ENCODE assay signal across 8 cellular contexts in the genomic region with DNA sequence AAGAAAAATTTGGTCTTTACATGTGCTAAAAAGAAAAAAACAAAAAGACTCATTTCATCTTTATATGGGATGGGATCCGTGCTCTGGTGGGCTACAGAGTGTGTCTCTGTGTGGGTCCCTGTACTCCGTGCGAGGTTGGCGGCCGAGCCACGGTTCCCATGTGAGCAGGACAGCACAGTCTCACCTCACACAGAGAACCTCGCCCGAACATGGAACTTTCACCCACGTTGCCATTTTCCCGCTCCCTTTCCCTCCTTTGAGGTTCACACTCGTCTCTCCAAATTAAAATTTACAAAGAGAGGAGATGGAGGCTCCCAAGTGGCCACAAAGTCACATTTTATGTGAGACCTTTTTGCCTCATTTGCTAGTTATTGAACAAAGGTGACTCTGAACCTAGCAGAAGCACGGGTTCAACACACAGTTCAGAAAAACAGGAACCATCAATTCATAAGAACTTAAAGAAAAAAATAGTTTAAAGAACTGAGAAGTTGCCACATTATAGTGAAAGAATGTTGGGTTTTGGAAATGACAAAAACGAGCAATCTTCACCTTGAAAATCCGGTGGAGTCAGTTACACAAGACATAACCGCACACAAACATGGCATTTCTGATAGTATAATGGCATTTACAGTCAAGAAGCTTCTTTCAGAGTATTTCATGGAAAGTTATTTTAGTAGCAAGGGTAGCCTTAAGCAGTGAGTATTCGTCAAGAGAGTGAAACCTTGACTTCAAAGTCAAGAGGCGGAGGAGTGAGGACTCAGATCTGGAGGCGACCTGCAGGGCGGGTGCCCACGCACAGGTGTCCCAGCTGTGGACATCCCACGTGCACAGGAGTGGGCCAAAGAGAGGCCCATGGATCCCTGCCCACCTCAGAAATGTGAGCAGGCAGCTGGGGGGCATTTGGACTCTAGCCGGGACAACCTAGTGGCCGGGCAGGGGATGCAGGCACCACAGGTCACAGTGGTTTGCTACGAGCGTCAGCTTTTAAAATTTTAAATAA.
DNase-seq lines count a peak whose midpoint lies in the region; ATAC-seq and TF ChIP-seq lines count a peak whose summit lies in the region.
"Not testable (repeated sequence)": the region's sequence is repeated elsewhere in the genome, so short reads cannot be mapped to it uniquely, and the experiment has no call there.

No MANE protein-coding gene starts in this region.

- peak; percentile 33 for ATAC-seq in GM19452 (IDR thresholded peaks at IDR 0.05; ENCODE audit: unreplicated experiment)
- peak; percentile 37 for ATAC-seq in HG02763 (IDR thresholded peaks at IDR 0.05; ENCODE audit: unreplicated experiment)
- ATAC-seq in activated naive CD8-positive, alpha-beta T cell treated with anti-CD3 and anti-CD28 coated beads, Interleukin-2, amount 10 ng/mL, durations not matched to agents 7 days and 5 days (ENCODE audit: low read depth) = peak; percentile 63
- peak; percentile 57 to 78 for ATAC-seq in natural killer cell treated with Interleukin-12 subunit alpha and Interleukin-12 subunit beta and Interleukin-15 and Interleukin-18, amount 100 ng/mL, for 72 hours

- H3K9me3 Mint-ChIP-seq in activated naive CD8-positive, alpha-beta T cell treated with anti-CD3 and anti-CD28 coated beads, Interleukin-2, amount 10 ng/mL, durations not matched to agents 7 days and 5 days; natural killer cell treated with Interleukin-12 subunit alpha and Interleukin-12 subunit beta and Interleukin-15 and Interleukin-18, amount 100 ng/mL, for 72 hours; stimulated activated naive CD8-positive, alpha-beta T cell treated with anti-CD3 and anti-CD28 coated beads, Interleukin-15, Interleukin-2, amounts not matched to agents 100 ng/mL and 50 ng/mL, for 24 hours: not testable (repeated sequence)

- H3K4me1 Mint-ChIP-seq in activated naive CD8-positive, alpha-beta T cell treated with anti-CD3 and anti-CD28 coated beads, Interleukin-2, amount 10 ng/mL, durations not matched to agents 7 days and 5 days = peaks cover 22% of the 10 kb centered on the region
- peaks cover 11 to 16% of the 10 kb centered on the region in 2 donors for H3K4me1 Mint-ChIP-seq in natural killer cell treated with Interleukin-12 subunit alpha and Interleukin-12 subunit beta and Interleukin-15 and Interleukin-18, amount 100 ng/mL, for 72 hours (ENCODE audit: low read depth in 2 of 2)
- H3K4me1 Mint-ChIP-seq in stimulated activated naive CD8-positive, alpha-beta T cell treated with anti-CD3 and anti-CD28 coated beads, Interleukin-15, Interleukin-2, amounts not matched to agents 100 ng/mL and 50 ng/mL, for 24 hours (ENCODE audit: low read depth) = peaks cover 60% of the 10 kb centered on the region

- not testable (repeated sequence) for H3K27me3 Mint-ChIP-seq in activated naive CD8-positive, alpha-beta T cell treated with anti-CD3 and anti-CD28 coated beads, Interleukin-2, amount 10 ng/mL, durations not matched to agents 7 days and 5 days; natural killer cell treated with Interleukin-12 subunit alpha and Interleukin-12 subunit beta and Interleukin-15 and Interleukin-18, amount 100 ng/mL, for 72 hours; stimulated activated naive CD8-positive, alpha-beta T cell treated with anti-CD3 and anti-CD28 coated beads, Interleukin-15, Interleukin-2, amounts not matched to agents 100 ng/mL and 50 ng/mL, for 24 hours

- in situ Hi-C loops in GM13976 (cut with MboI; ENCODE audit: low sequenced_read_pairs, unreplicated experiment) = not testable (repeated sequence)

- H3K27ac Mint-ChIP-seq in activated naive CD8-positive, alpha-beta T cell treated with anti-CD3 and anti-CD28 coated beads, Interleukin-2, amount 10 ng/mL, durations not matched to agents 7 days and 5 days = peak overlapping the region; percentile 98
- H3K27ac Mint-ChIP-seq in natural killer cell treated with Interleukin-12 subunit alpha and Interleukin-12 subunit beta and Interleukin-15 and Interleukin-18, amount 100 ng/mL, for 72 hours = peak overlapping the region; percentile 85 to 90
- H3K27ac Mint-ChIP-seq in stimulated activated naive CD8-positive, alpha-beta T cell treated with anti-CD3 and anti-CD28 coated beads, Interleukin-15, Interleukin-2, amounts not matched to agents 100 ng/mL and 50 ng/mL, for 24 hours = peak overlapping the region; percentile 98

- not testable (repeated sequence) for H3K36me3 Mint-ChIP-seq in activated naive CD8-positive, alpha-beta T cell treated with anti-CD3 and anti-CD28 coated beads, Interleukin-2, amount 10 ng/mL, durations not matched to agents 7 days and 5 days; natural killer cell treated with Interleukin-12 subunit alpha and Interleukin-12 subunit beta and Interleukin-15 and Interleukin-18, amount 100 ng/mL, for 72 hours
- peaks cover 14% of the 10 kb centered on the region for H3K36me3 Mint-ChIP-seq in stimulated activated naive CD8-positive, alpha-beta T cell treated with anti-CD3 and anti-CD28 coated beads, Interleukin-15, Interleukin-2, amounts not matched to agents 100 ng/mL and 50 ng/mL, for 24 hours (ENCODE audit: low read depth)

- DNase-seq in GM13976 (ENCODE audit: low spot score) (peak; percentile 24), HL-60 (ENCODE audit: low read depth in 1 of 2, low spot score in 1 of 2) (peak in 1 of 2 experiments; percentile 45)
- DNase-seq in activated CD4-positive, alpha-beta T cell treated with anti-CD3 and anti-CD28 coated beads, Interleukin-2, amount 50 U/mL, for 48 hours = peak; percentile 71 to 79
- DNase-seq in activated naive CD8-positive, alpha-beta T cell treated with anti-CD3 and anti-CD28 coated beads, Interleukin-2, amount 10 ng/mL, durations not matched to agents 7 days and 5 days = peak; percentile 53
- not testable (repeated sequence) for DNase-seq in natural killer cell treated with Interleukin-12 subunit alpha and Interleukin-12 subunit beta and Interleukin-15 and Interleukin-18, amount 100 ng/mL, for 72 hours (ENCODE audit: low spot score)

- H3K27me3 ChIP-seq in HL-60 (ENCODE audit: insufficient read depth, poor library complexity, severe bottlenecking) = not testable (repeated sequence)

- TF ChIP-seq CTCF in GM13976 (IDR thresholded peaks at IDR 0.05; ENCODE audit: borderline replicate concordance, control extremely low read depth, extremely low read depth, insufficient read depth, missing control alignments); HL-60 (IDR thresholded peaks at IDR 0.05; ENCODE audit: insufficient read depth, low read length): not testable (repeated sequence)

- peak overlapping the region; percentile 11; the same call in 1 of the 2 replicates for H3K4me3 ChIP-seq in HL-60 (replicated peaks; ENCODE audit: insufficient read depth, low read length)

- peak overlapping the region; percentile 81 for H3K27ac ChIP-seq in HL-60 (replicated peaks)

- POLR2A ChIA-PET in activated naive CD8-positive, alpha-beta T cell treated with anti-CD3 and anti-CD28 coated beads, Interleukin-2, amount 10 ng/mL, durations not matched to agents 7 days and 5 days (lab: Charles Lee) = not testable (repeated sequence)

- peak overlapping the region; percentile 84 for H3K4me3 Mint-ChIP-seq in activated naive CD8-positive, alpha-beta T cell treated with anti-CD3 and anti-CD28 coated beads, Interleukin-2, amount 10 ng/mL, durations not matched to agents 7 days and 5 days
- peak overlapping the region; percentile 56 for H3K4me3 Mint-ChIP-seq in natural killer cell treated with Interleukin-12 subunit alpha and Interleukin-12 subunit beta and Interleukin-15 and Interleukin-18, amount 100 ng/mL, for 72 hours
- H3K4me3 Mint-ChIP-seq in stimulated activated naive CD8-positive, alpha-beta T cell treated with anti-CD3 and anti-CD28 coated beads, Interleukin-15, Interleukin-2, amounts not matched to agents 100 ng/mL and 50 ng/mL, for 24 hours = peak overlapping the region; percentile 93
